ENCODE assay signal across 9 cellular contexts in the genomic region with DNA sequence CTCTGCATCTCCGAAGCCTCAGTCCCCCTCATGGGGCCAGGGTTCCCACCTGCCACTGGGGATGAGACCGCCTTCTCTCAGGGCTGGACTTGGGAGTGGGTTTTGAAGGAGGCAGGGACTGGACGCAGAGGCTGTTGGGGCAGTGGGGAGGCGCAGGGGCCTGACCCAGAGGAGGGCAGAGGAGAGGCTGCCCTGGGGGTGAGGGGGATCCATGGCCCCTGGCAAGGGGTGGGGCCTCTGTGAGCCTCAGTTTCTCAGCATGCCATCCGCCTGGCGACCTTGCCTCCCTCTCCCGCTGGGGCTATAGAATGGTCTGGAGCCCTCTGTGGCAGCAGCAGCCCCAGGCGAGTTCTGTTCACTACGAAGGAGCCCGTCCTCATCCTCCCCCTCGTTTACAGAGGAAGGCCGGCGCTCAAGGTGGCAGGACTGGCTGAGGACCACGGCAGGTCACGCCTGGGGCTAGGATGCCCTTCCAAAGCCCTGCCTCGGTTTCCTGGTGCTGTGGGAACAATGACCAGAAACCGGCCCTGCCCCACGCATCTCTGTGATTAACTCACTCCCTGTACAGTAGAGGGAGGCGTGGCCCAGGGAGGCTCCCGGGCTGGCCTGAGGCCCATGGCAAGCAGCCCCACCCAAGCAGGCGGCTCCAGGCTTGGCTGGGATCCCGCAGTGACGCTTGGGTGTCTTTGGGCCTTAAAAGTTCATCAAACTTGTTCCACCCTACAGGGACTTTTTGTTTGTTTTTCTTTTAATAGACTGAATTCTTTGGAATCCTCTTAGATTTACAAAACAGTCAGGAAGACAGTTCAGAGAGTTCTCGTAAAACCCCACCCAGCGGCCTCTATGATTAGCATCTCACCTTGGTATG. TPM values are rescaled to one million over a fixed set of nuclear protein-coding genes. Genes with fewer than 3 reads are reported as not detected.
A peak's percentile ranks its signal among the peaks of the same experiment; 100 is the strongest.
DNase-seq lines count a peak whose midpoint lies in the region; ATAC-seq and TF ChIP-seq lines count a peak whose summit lies in the region.
"Had no signal": no experiment of that assay in that cellular context is flagged by ENCODE, and none has a peak within 500 bp of the region (broad histone marks: within the 10 kb centered on the region; RNA-seq: fewer than 3 reads in every experiment).

No MANE protein-coding gene starts in this region.

- peak overlapping the region; percentile 75 for H3K27ac ChIP-seq in PC-9
- H3K27ac ChIP-seq: SK-N-MC had no signal

- no peak overlapping the region for H2AFZ ChIP-seq in PC-9

- no peaks in the 10 kb centered on the region for H3K36me3 ChIP-seq in PC-9 (ENCODE audit: low read depth)

- ATAC-seq in GM21381 (IDR thresholded peaks at IDR 0.05; ENCODE audit: unreplicated experiment) (no peak), HG03025 (IDR thresholded peaks at IDR 0.05; ENCODE audit: low FRiP score, unreplicated experiment) (no peak)

- no peaks in the 10 kb centered on the region for H3K27me3 ChIP-seq in PC-9 (ENCODE audit: insufficient read depth, low read depth)

- peak; percentile 85 for DNase-seq in ELR (ENCODE audit: low read depth)
- DNase-seq in PC-9 = peak; percentile 97 to 98
- peak; percentile 91 for DNase-seq in fibroblast of the conjunctiva (ENCODE audit: low read depth)
- DNase-seq in posterior vena cava (ENCODE audit: low spot score) = peak; percentile 94
- DNase-seq in stimulated activated CD4-positive, alpha-beta T cell treated with anti-CD3 and anti-CD28 coated beads, Interleukin-2, amount 100 ng/mL, for 48 hours = no peak
- DNase-seq in NCI-H146 treated with DMSO at 0.1 percent for 48 hours (lab: John Stamatoyannopoulos, UW; ENCODE audit: unreplicated experiment) = no peak

- H3K4me2 ChIP-seq in PC-9 = peak overlapping the region; percentile 55

- no TSS peak for BruUV-seq in PC-9 (replicated peaks; lab: Mats Ljungman, UMichigan)

- no peaks in the 10 kb centered on the region for H3K9me2 ChIP-seq in PC-9 (ENCODE audit: insufficient read depth)

- H3K4me1 ChIP-seq in PC-9 (replicated peaks; ENCODE audit: insufficient read depth) = peaks cover 40% of the 10 kb centered on the region

- H4K20me1 ChIP-seq in PC-9 (ENCODE audit: insufficient read depth) = no peaks in the 10 kb centered on the region

- H3K4me3 ChIP-seq in PC-9 = no peak overlapping the region
- H3K4me3 ChIP-seq: SK-N-MC had no signal

- POLR2A ChIA-PET in PC-9 (lab: Charles Lee; ENCODE audit: unreplicated experiment) = interaction anchor here (0.6 kb wide), 1 partner anchor 45 kb away, joined by 4 read pairs; no protein-coding TSS in a partner anchor

- H3K79me2 ChIP-seq in PC-9 (ENCODE audit: low read depth) = no peaks in the 10 kb centered on the region

- CTCF ChIA-PET in PC-9 (lab: Charles Lee) = no interaction called here

- H3K9me3 ChIP-seq in PC-9 (ENCODE audit: insufficient read depth, low read depth) = no peaks in the 10 kb centered on the region

- no peak for TF ChIP-seq CTCF in PC-9 (conservative IDR thresholded peaks at IDR 0.05)

- intact Hi-C loops in PC-9 (cut with micrococcal nuclease; ENCODE audit: unreplicated experiment) = loop anchor here (1.0 to 5.0 kb wide), 3 partner anchors 46 to 986 kb away; no protein-coding TSS in a partner anchor
- intact Hi-C loops in posterior vena cava (cut with DNase I) = no loop called here

- H3F3A ChIP-seq in PC-9 (ENCODE audit: insufficient read depth, low read depth) = peaks cover 38% of the 10 kb centered on the region

RNA-seq across cellular contexts. Expression of a gene that starts 16.0 kb away (rescaled TPM):
- total RNA-seq in PC-9 (2021) (5.2 and 11.2 TPM in 2 replicates), posterior vena cava (10 to 100 TPM; 36.6 to 45.1 TPM)

RNA-seq across cellular contexts. Expression of a gene that starts 24.5 kb away (rescaled TPM):
- total RNA-seq in PC-9 (2021) (1.6 and 6.2 TPM in 2 replicates), posterior vena cava (10 to 100 TPM; 11.7 to 23.8 TPM)

Comparison
In these comparisons a context has a peak if more than half of its experiments do, and no peak if none do; other contexts are left out.
1. DNase-seq: peak in ELR (single experiment), PC-9 (2 of 2), fibroblast of the conjunctiva (single experiment) and posterior vena cava (single experiment); none in stimulated activated CD4-positive, alpha-beta T cell treated with anti-CD3 and anti-CD28 coated beads, Interleukin-2, amount 100 ng/mL, for 48 hours (0 of 2) and NCI-H146 treated with DMSO at 0.1 percent for 48 hours (single experiment).